In the genomic region with DNA sequence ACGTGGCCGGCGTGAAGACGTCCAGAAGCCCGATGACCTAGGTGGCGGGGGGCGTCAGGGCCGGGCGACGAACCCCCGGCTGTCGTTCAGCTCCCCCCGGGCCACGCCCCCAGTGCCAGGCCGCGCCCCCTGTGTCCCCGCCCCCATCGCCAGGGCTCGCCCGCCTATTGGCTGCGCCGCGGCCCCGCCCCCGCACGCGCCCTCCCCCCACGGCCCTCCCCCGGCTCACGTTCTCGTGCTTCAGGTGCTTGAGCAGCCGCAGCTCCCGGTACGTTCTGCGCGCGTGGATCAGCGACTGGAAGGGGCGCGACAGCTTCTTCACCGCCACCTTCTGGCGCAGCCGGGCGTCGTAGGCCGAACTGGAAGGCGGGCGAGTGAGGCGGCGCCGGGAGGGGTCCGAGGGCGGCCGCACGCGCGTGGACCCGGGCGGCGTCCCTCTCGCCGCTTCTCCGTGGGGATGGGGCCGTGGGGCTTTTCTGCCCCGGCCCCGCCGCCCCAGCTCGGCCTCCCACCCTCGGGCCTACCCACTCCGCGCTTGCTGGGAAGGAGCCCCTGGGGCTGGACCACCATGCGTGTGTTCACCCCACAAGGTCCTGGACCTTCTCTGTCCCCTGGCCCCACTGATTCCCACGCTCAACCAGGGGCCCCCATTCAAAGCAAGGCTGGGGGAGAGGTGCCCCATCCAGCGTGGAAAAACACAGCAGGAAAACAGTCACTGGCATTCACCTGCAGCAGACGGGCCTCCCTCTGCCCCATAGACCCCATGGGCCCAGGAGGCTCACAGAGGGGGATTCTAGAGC, we compare ENCODE assay signal across 8 cellular contexts. TPM values are rescaled to one million over a fixed set of nuclear protein-coding genes. Genes with fewer than 3 reads are reported as not detected.
DNase-seq lines count a peak whose midpoint lies in the region; ATAC-seq and TF ChIP-seq lines count a peak whose summit lies in the region.

No MANE protein-coding gene starts in this region.

- CTCF ChIA-PET in mammary epithelial cell (lab: Charles Lee; ENCODE audit: low non-redundant PET) = interaction anchor here (0.7 kb wide), 1 partner anchor 121 kb away, joined by 16 read pairs; no protein-coding TSS in a partner anchor

- no peaks in the 10 kb centered on the region for H3K9me3 ChIP-seq in CD4-positive, CD25-positive, alpha-beta regulatory T cell (ENCODE audit: control insufficient read depth in 2 of 2, low read length in 2 of 2)
- H3K9me3 ChIP-seq in mammary epithelial cell (replicated peaks; ENCODE audit: insufficient read depth, low read length) = no peaks in the 10 kb centered on the region
- no peaks in the 10 kb centered on the region for H3K9me3 ChIP-seq in left lung
- no peaks in the 10 kb centered on the region for H3K9me3 ChIP-seq in stomach

- 24% methylated on average over 9 of the region's 75 CpGs for WGBS in mammary epithelial cell (ENCODE audit: low coverage, missing lambda C conversion rate)
- WGBS in stomach, 5 donors = 8 to 37% (median 13%) methylated on average over 21 to 75 of the region's 75 CpGs

- no peaks in the 10 kb centered on the region for H3K79me2 ChIP-seq in mammary epithelial cell (ENCODE audit: insufficient read depth, low read length)

- no peaks in the 10 kb centered on the region for H3K36me3 Mint-ChIP-seq in CD4-positive, CD25-positive, alpha-beta regulatory T cell

- dilution Hi-C loops in mammary epithelial cell (cut with HindIII; ENCODE audit: low sequenced_read_pairs) = no loop called here

- peak; percentile 28 to 54 (median 38) for DNase-seq in CD4-positive, CD25-positive, alpha-beta regulatory T cell
- DNase-seq in T-helper 22 cell (ENCODE audit: low read depth) (peak; percentile 36), mammary epithelial cell (peak; percentile 37), left lung (no peak), stomach (peak; percentile 72), NCI-H2029 treated with DMSO at 0.1 percent for 48 hours (lab: John Stamatoyannopoulos, UW) (no peak), NCI-H524 (lab: John Stamatoyannopoulos, UW) (no peak)

- intact Hi-C loops in mammary epithelial cell (cut with micrococcal nuclease) (no loop called here), left lung (cut with DNase I) (no loop called here), stomach (cut with DNase I; ENCODE audit: low total_unique reads) (no loop called here)

- peak overlapping the region; percentile 85 for H3K4me2 ChIP-seq in mammary epithelial cell (ENCODE audit: insufficient read depth, low read depth, low read length)

- TF ChIP-seq EP300 in stomach (IDR thresholded peaks at IDR 0.05) = no peak

- H3K4me1 ChIP-seq in CD4-positive, CD25-positive, alpha-beta regulatory T cell (ENCODE audit: control insufficient read depth, insufficient read depth, low read length, poor library complexity, severe bottlenecking) = peaks cover 30% of the 10 kb centered on the region
- H3K4me1 ChIP-seq in mammary epithelial cell (ENCODE audit: insufficient read depth, low read length) = peaks cover 31% of the 10 kb centered on the region
- peaks cover 23 to 51% of the 10 kb centered on the region in 2 donors for H3K4me1 ChIP-seq in left lung
- H3K4me1 ChIP-seq in stomach = peaks cover 54 to 65% (median 65%) of the 10 kb centered on the region in 4 donors

- H3K4me1 Mint-ChIP-seq in CD4-positive, CD25-positive, alpha-beta regulatory T cell = peaks cover 0 to 25% (median 2%) of the 10 kb centered on the region in 4 donors

- H3K36me3 ChIP-seq in CD4-positive, CD25-positive, alpha-beta regulatory T cell (ENCODE audit: control insufficient read depth, insufficient read depth, low read length) = no peaks in the 10 kb centered on the region
- H3K36me3 ChIP-seq in mammary epithelial cell (ENCODE audit: insufficient read depth, low read length) (no peaks in the 10 kb centered on the region), left lung (peaks cover 0 to 4% of the 10 kb centered on the region in 2 donors), stomach (no peaks in the 10 kb centered on the region)

- H3K9ac ChIP-seq in mammary epithelial cell (ENCODE audit: insufficient read depth, low read length) = no peak overlapping the region

- no TSS peak for BruUV-seq in mammary epithelial cell (replicated peaks; lab: Mats Ljungman, UMichigan)

- TF ChIP-seq POLR2A in stomach (IDR thresholded peaks at IDR 0.05) = no peak

- H3K4me3 Mint-ChIP-seq in CD4-positive, CD25-positive, alpha-beta regulatory T cell = peak overlapping the region in 2 of 4 donors; percentile 38 to 52

- no peak overlapping the region for H3K4me3 ChIP-seq in CD4-positive, CD25-positive, alpha-beta regulatory T cell (ENCODE audit: low read depth, low read length)
- peak overlapping the region in 2 of 3 experiments; percentile 32 to 34 for H3K4me3 ChIP-seq in mammary epithelial cell (replicated peaks in 1 of 3; ENCODE audit: insufficient read depth in 1 of 3, low read depth in 2 of 3, low read length in 3 of 3)
- H3K4me3 ChIP-seq in left lung = no peak overlapping the region
- peak overlapping the region; percentile 26 to 39 (median 36) for H3K4me3 ChIP-seq in stomach

- H2AFZ ChIP-seq in mammary epithelial cell (ENCODE audit: low read depth, low read length) = peak overlapping the region; percentile 32

- H4K20me1 ChIP-seq in mammary epithelial cell (ENCODE audit: insufficient read depth, low read length) = no peaks in the 10 kb centered on the region

- H3K27me3 Mint-ChIP-seq in CD4-positive, CD25-positive, alpha-beta regulatory T cell = peaks cover 19% of the 10 kb centered on the region

- H3K27me3 ChIP-seq in CD4-positive, CD25-positive, alpha-beta regulatory T cell (ENCODE audit: control insufficient read depth, insufficient read depth, low read length) = no peaks in the 10 kb centered on the region
- no peaks in the 10 kb centered on the region for H3K27me3 ChIP-seq in mammary epithelial cell (ENCODE audit: insufficient read depth, low read length)
- peaks cover 0 to 76% of the 10 kb centered on the region in 2 donors for H3K27me3 ChIP-seq in left lung
- peaks cover 0 to 46% (median 5%) of the 10 kb centered on the region in 3 donors for H3K27me3 ChIP-seq in stomach

- peak in 1 of 2 donors; percentile 36 for TF ChIP-seq CTCF in mammary epithelial cell (conservative IDR thresholded peaks at IDR 0.05 in 1 of 2, IDR thresholded peaks at IDR 0.05 in 1 of 2; ENCODE audit: extremely low read depth in 1 of 2, insufficient read depth in 1 of 2, low read depth in 1 of 2, low read length in 2 of 2)
- TF ChIP-seq CTCF in left lung (IDR thresholded peaks at IDR 0.05) = no peak
- TF ChIP-seq CTCF in stomach (IDR thresholded peaks at IDR 0.05) = peak in 3 of 7 experiments; percentile 11 to 14 (median 13)

- H3K27ac Mint-ChIP-seq in CD4-positive, CD25-positive, alpha-beta regulatory T cell = no peak overlapping the region

- no peaks in the 10 kb centered on the region for H3K9me3 Mint-ChIP-seq in CD4-positive, CD25-positive, alpha-beta regulatory T cell

- peak; percentile 6 to 22 for ATAC-seq in CD4-positive, CD25-positive, alpha-beta regulatory T cell (ENCODE audit: low read depth in 2 of 2)
- ATAC-seq in left lung (peak; percentile 64), HG03025 (IDR thresholded peaks at IDR 0.05; ENCODE audit: low FRiP score, unreplicated experiment) (no peak)

- no peak overlapping the region for H3K27ac ChIP-seq in CD4-positive, CD25-positive, alpha-beta regulatory T cell (ENCODE audit: insufficient read depth, low read length, poor library complexity, severe bottlenecking)
- H3K27ac ChIP-seq in mammary epithelial cell (ENCODE audit: insufficient read depth, low read depth, low read length) (no peak overlapping the region), left lung (no peak overlapping the region), stomach (peak overlapping the region in 3 of 5 donors; percentile 4 to 83 (median 20))

- in situ Hi-C loops in mammary epithelial cell (cut with MboI; ENCODE audit: low sequenced_read_pairs in 2 of 2) = no loop called here

RNA-seq across cellular contexts. Expression of gene MAPK11, which starts 2.4 kb away (rescaled TPM):
- total RNA-seq in CD4-positive, CD25-positive, alpha-beta regulatory T cell = 9.3 TPM
- under 1 TPM; 0.10 to 0.52 (median 0.21) TPM for polyA plus RNA-seq in CD4-positive, CD25-positive, alpha-beta regulatory T cell
- total RNA-seq in mammary epithelial cell = 10 to 100 TPM in 1 of 2 donors, 1 to 10 TPM in 1; 9.3 to 10.0 TPM
- 3.4 TPM for polyA plus RNA-seq in mammary epithelial cell
- polyA minus RNA-seq in mammary epithelial cell = 4.2 TPM
- 10 to 100 TPM; 10.3 to 15.1 TPM for total RNA-seq in left lung
- 10 to 100 TPM in 1 of 5 donors, 1 to 10 TPM in 2, under 1 TPM in 1, not detected in 1; 0.29 to 10.1 (median 5.7) TPM for total RNA-seq in stomach
- polyA plus RNA-seq in stomach = 10 to 100 TPM in 2 of 3 donors, 1 to 10 TPM in 1; 8.5 to 13.6 (median 12.3) TPM

RNA-seq across cellular contexts. Expression of gene MAPK12, which starts 6.3 kb away (rescaled TPM):
- 2.0 TPM for total RNA-seq in CD4-positive, CD25-positive, alpha-beta regulatory T cell
- polyA plus RNA-seq in CD4-positive, CD25-positive, alpha-beta regulatory T cell = under 1 TPM in 2 of 4 donors, not detected in 2; 0.03 to 0.05 TPM
- total RNA-seq in mammary epithelial cell = 10 to 100 TPM; 11.1 to 11.5 TPM
- 5.8 TPM for polyA plus RNA-seq in mammary epithelial cell
- 1.1 TPM for polyA minus RNA-seq in mammary epithelial cell
- total RNA-seq in left lung = 10 to 100 TPM; 11.6 to 14.6 TPM
- total RNA-seq in stomach = 10 to 100 TPM in 2 of 5 donors, 1 to 10 TPM in 3; 5.2 to 49.6 (median 9.3) TPM
- polyA plus RNA-seq in stomach = 1 to 10 TPM; 4.7 to 9.3 (median 7.1) TPM

RNA-seq across cellular contexts. Expression of gene HDAC10, which starts 16.7 kb away (rescaled TPM):
- total RNA-seq in CD4-positive, CD25-positive, alpha-beta regulatory T cell = 125 TPM
- 10 to 100 TPM in 1 of 4 donors, 1 to 10 TPM in 3; 6.0 to 12.5 (median 7.3) TPM for polyA plus RNA-seq in CD4-positive, CD25-positive, alpha-beta regulatory T cell
- 10 to 100 TPM; 10.7 to 23.6 TPM for total RNA-seq in mammary epithelial cell
- polyA plus RNA-seq in mammary epithelial cell = 8.9 TPM
- polyA minus RNA-seq in mammary epithelial cell = 2.7 TPM
- total RNA-seq in left lung = 10 to 100 TPM; 39.1 to 42.2 TPM
- 100 to 1,000 TPM in 2 of 5 donors, 10 to 100 TPM in 3; 15.4 to 156 (median 74.1) TPM for total RNA-seq in stomach
- polyA plus RNA-seq in stomach = 10 to 100 TPM; 24.7 to 41.4 (median 36.2) TPM

RNA-seq across cellular contexts. Expression of gene TUBGCP6, which starts 23.0 kb away (rescaled TPM):
- total RNA-seq in CD4-positive, CD25-positive, alpha-beta regulatory T cell = 132 TPM
- 10 to 100 TPM; 14.0 to 16.3 (median 14.2) TPM for polyA plus RNA-seq in CD4-positive, CD25-positive, alpha-beta regulatory T cell
- total RNA-seq in mammary epithelial cell = 10 to 100 TPM; 33.0 to 34.0 TPM
- 12.3 TPM for polyA plus RNA-seq in mammary epithelial cell
- polyA minus RNA-seq in mammary epithelial cell = 18.7 TPM
- 10 to 100 TPM; 40.8 to 41.3 TPM for total RNA-seq in left lung
- 100 to 1,000 TPM in 1 of 5 donors, 10 to 100 TPM in 4; 40.4 to 112 (median 91.5) TPM for total RNA-seq in stomach
- 10 to 100 TPM; 37.8 to 59.0 (median 38.8) TPM for polyA plus RNA-seq in stomach

RNA-seq across cellular contexts. Expression of gene PLXNB2, which starts 39.7 kb away (rescaled TPM):
- 3.7 TPM for total RNA-seq in CD4-positive, CD25-positive, alpha-beta regulatory T cell
- polyA plus RNA-seq in CD4-positive, CD25-positive, alpha-beta regulatory T cell = under 1 TPM in 3 of 4 donors, not detected in 1; 0.36 to 0.67 (median 0.42) TPM
- total RNA-seq in mammary epithelial cell (100 to 1,000 TPM; 122 to 240 TPM), left lung (100 to 1,000 TPM; 237 to 391 TPM), stomach (100 to 1,000 TPM; 105 to 648 (median 400) TPM)
- polyA plus RNA-seq in mammary epithelial cell (96.4 TPM), stomach (100 to 1,000 TPM in 2 of 3 donors, 10 to 100 TPM in 1; 50.3 to 197 (median 147) TPM)
- polyA minus RNA-seq in mammary epithelial cell = 162 TPM

Comparison
In these comparisons a context has a peak if more than half of its experiments do, and no peak if none do; other contexts are left out.
1. DNase-seq: peak in CD4-positive, CD25-positive, alpha-beta regulatory T cell (3 of 3), T-helper 22 cell (single experiment), mammary epithelial cell (single experiment) and stomach (single experiment); none in left lung (0 of 2), NCI-H2029 treated with DMSO at 0.1 percent for 48 hours (single experiment) and NCI-H524 (0 of 2).
2. H3K27ac ChIP-seq: peak in stomach (3 of 5); none in CD4-positive, CD25-positive, alpha-beta regulatory T cell (single experiment), mammary epithelial cell (single experiment) and left lung (0 of 2).
3. H3K4me3 ChIP-seq: peak in mammary epithelial cell (2 of 3) and stomach (4 of 4); none in CD4-positive, CD25-positive, alpha-beta regulatory T cell (single experiment) and left lung (0 of 2).